ENCODE assay signal across 11 cellular contexts in genomic region chr9:113649855-113650206, GRCh38.
DNase-seq lines count a peak whose midpoint lies in the region; ATAC-seq and TF ChIP-seq lines count a peak whose summit lies in the region.
"Had no signal": no experiment of that assay in that cellular context is flagged by ENCODE, and none has a peak within 500 bp of the region (broad histone marks: within the 10 kb centered on the region; RNA-seq: fewer than 3 reads in every experiment).

No MANE protein-coding gene starts in this region.

- POLR2A ChIA-PET in HEK293 (lab: Yijun Ruan, JAX) = no interaction called here
- POLR2A ChIA-PET in Caco-2 (lab: Charles Lee) = no interaction called here

- no peak overlapping the region for H3K27ac Mint-ChIP-seq in Caco-2 (ENCODE audit: unreplicated experiment)
- H3K27ac Mint-ChIP-seq: CD8-positive, alpha-beta memory T cell had no signal

- ATAC-seq in HG03432 (IDR thresholded peaks at IDR 0.05; ENCODE audit: unreplicated experiment) = no peak

- DNase-seq in islet precursor cell (peak; percentile 22), spleen (peak; percentile 12), Caco-2 (no peak), DMS153 (lab: John Stamatoyannopoulos, UW) (no peak)
- DNase-seq: CD8-positive, alpha-beta memory T cell; KBM-7; NCI-H2107; NCI-H526 treated with DMSO at 0.1 percent for 48 hours had no signal

- no peaks in the 10 kb centered on the region for H3K27me3 ChIP-seq in spleen (replicated peaks in 1 of 7)
- no peaks in the 10 kb centered on the region for H3K27me3 ChIP-seq in Caco-2 (replicated peaks; ENCODE audit: control insufficient read depth, insufficient read depth, low read length)

- 83 to 91% (median 89%) methylated on average over 2 of the region's 2 CpGs for WGBS in spleen, 5 donors

- H3K36me3 Mint-ChIP-seq in Caco-2 (ENCODE audit: insufficient read depth, unreplicated experiment) = no peaks in the 10 kb centered on the region
- H3K36me3 Mint-ChIP-seq: CD8-positive, alpha-beta memory T cell had no signal

- CTCF ChIA-PET in HEK293 (lab: Yijun Ruan, JAX) = interaction anchor here (0.6 to 15.1 kb wide), 5 partner anchors 25 to 378 kb away, joined by 3 to 831 read pairs (median 3); no protein-coding TSS in a partner anchor
- CTCF ChIA-PET in Caco-2 (lab: Charles Lee) = interaction anchor here (0.6 to 2.3 kb wide), 3 partner anchors 58 to 239 kb away, joined by 4 to 11 read pairs (median 6); partner anchors contain the start of genes C9orf43 and POLE3

- H3K4me1 ChIP-seq in HEK293 (ENCODE audit: control insufficient read depth, insufficient read depth, low read length) = no peaks in the 10 kb centered on the region
- H3K4me1 ChIP-seq in spleen = peaks cover under 1 to 24% (median 9%) of the 10 kb centered on the region in 6 donors
- H3K4me1 ChIP-seq in Caco-2 = no peaks in the 10 kb centered on the region; the same call in 1 of the 2 replicates

- no peak for TF ChIP-seq CTCF in HEK293 (tag by site-specific recombination; IDR thresholded peaks at IDR 0.05)
- no peak for TF ChIP-seq CTCF in VCaP (conservative IDR thresholded peaks at IDR 0.05)
- TF ChIP-seq CTCF in spleen (IDR thresholded peaks at IDR 0.05 in 8 of 11, conservative IDR thresholded peaks at IDR 0.05 in 3 of 11) = no peak
- no peak for TF ChIP-seq CTCF in Caco-2 (IDR thresholded peaks at IDR 0.05; ENCODE audit: insufficient read depth in 1 of 2, low read depth in 1 of 2, low read length in 1 of 2, severe bottlenecking in 1 of 2, unreplicated experiment in 1 of 2)

- H3K36me3 ChIP-seq in HEK293 (ENCODE audit: control insufficient read depth in 2 of 2, insufficient read depth in 1 of 2, low read length in 2 of 2) (no peaks in the 10 kb centered on the region), spleen (no peaks in the 10 kb centered on the region), Caco-2 (ENCODE audit: control insufficient read depth, insufficient read depth, low read length) (no peaks in the 10 kb centered on the region)

- no peak overlapping the region for H3K4me3 Mint-ChIP-seq in Caco-2 (ENCODE audit: unreplicated experiment)
- H3K4me3 Mint-ChIP-seq: CD8-positive, alpha-beta memory T cell had no signal

- BruUV-seq in Caco-2 (replicated peaks; lab: Mats Ljungman, UMichigan) = no TSS peak

- H3K4me3 ChIP-seq in HEK293 (ENCODE audit: low read depth, low read length) (no peak overlapping the region), spleen (no peak overlapping the region), Caco-2 (ENCODE audit: low read depth, low read length) (no peak overlapping the region)

- no peaks in the 10 kb centered on the region for H3K27me3 Mint-ChIP-seq in Caco-2 (ENCODE audit: insufficient read depth, unreplicated experiment)

- H3K9me3 Mint-ChIP-seq in Caco-2 (ENCODE audit: unreplicated experiment) = no peaks in the 10 kb centered on the region
- H3K9me3 Mint-ChIP-seq: CD8-positive, alpha-beta memory T cell had no signal

- intact Hi-C loops in spleen (cut with DNase I; ENCODE audit: low total_unique reads) = loop anchor here (10.0 kb wide), 1 partner anchor 375 kb away; the partner anchor contains the start of genes CDC26 and PRPF4
- intact Hi-C loops in Caco-2 (cut with micrococcal nuclease; ENCODE audit: unreplicated experiment) = loop anchor here (10.0 kb wide), 1 partner anchor 125 kb away; no protein-coding TSS in a partner anchor

- no peak for TF ChIP-seq POLR2A in spleen (IDR thresholded peaks at IDR 0.05)

- H3K9me3 ChIP-seq in HEK293 (ENCODE audit: control insufficient read depth, insufficient read depth, low read depth, low read length) (no peaks in the 10 kb centered on the region), spleen (no peaks in the 10 kb centered on the region), Caco-2 (no peaks in the 10 kb centered on the region)

- no peaks in the 10 kb centered on the region for H3K4me1 Mint-ChIP-seq in Caco-2 (ENCODE audit: low read depth, unreplicated experiment)
- H3K4me1 Mint-ChIP-seq: CD8-positive, alpha-beta memory T cell had no signal

- no peak overlapping the region for H3K27ac ChIP-seq in HEK293 (ENCODE audit: extremely low read depth, low read depth, low read length)
- peak overlapping the region; percentile 96 for H3K27ac ChIP-seq in VCaP
- no peak overlapping the region for H3K27ac ChIP-seq in spleen

TF ChIP-seq in HEK293, 187 proteins besides CTCF, POLR2A, EP300 and RAD21:
- peak; percentile 62; the same call in 1 of the 2 replicates for TF ChIP-seq ZNF768 (tag by site-specific recombination; IDR thresholded peaks at IDR 0.05)
- no peak for TF ChIP-seq ZFP41 (tag by site-specific recombination; IDR thresholded peaks at IDR 0.05; ENCODE audit: borderline replicate concordance)

Comparison
In these comparisons a context has a peak if more than half of its experiments do, and no peak if none do; other contexts are left out.
1. DNase-seq: peak in islet precursor cell (single experiment) and spleen (single experiment); none in Caco-2 (0 of 2) and DMS153 (single experiment).